Comparison of ENCODE assay signal across 10 cellular contexts in genomic region chr15:66388576-66388975, GRCh38. TPM values are rescaled to one million over a fixed set of nuclear protein-coding genes. Genes with fewer than 3 reads are reported as not detected.
A peak's percentile ranks its signal among the peaks of the same experiment; 100 is the strongest.
DNase-seq lines count a peak whose midpoint lies in the region; ATAC-seq and TF ChIP-seq lines count a peak whose summit lies in the region.
"Had no signal": no experiment of that assay in that cellular context is flagged by ENCODE, and none has a peak within 500 bp of the region (broad histone marks: within the 10 kb centered on the region; RNA-seq: fewer than 3 reads in every experiment).

No MANE protein-coding gene starts in this region.

- peak overlapping the region; percentile 91 for H3K4me3 ChIP-seq in left ventricle myocardium inferior
- peak overlapping the region in 4 of 10 donors; percentile 89 to 98 (median 94) for H3K4me3 ChIP-seq in heart right ventricle
- H3K4me3 ChIP-seq in iPS-18a (ENCODE audit: low read length), result peak overlapping the region; percentile 97

- POLR2A ChIA-PET in activated CD4-positive, alpha-beta memory T cell treated with anti-CD3 and anti-CD28 coated beads, Interleukin-2, amount 10 ng/mL, durations not matched to agents 7 days and 5 days (lab: Charles Lee), result interaction anchor here (1.0 to 7.0 kb wide), 14 partner anchors 12 to 1084 kb away, joined by 3 to 110 read pairs (median 5); partner anchors contain the start of genes DIS3L, RNU5B-1, RPL4 and SNAPC5

- H3K27ac ChIP-seq in left ventricle myocardium inferior (replicated peaks) (no peak overlapping the region), heart right ventricle (no peak overlapping the region), iPS-18a (ENCODE audit: low read length) (no peak overlapping the region)

- peak overlapping the region; percentile 95 for H3K4me3 Mint-ChIP-seq in activated CD4-positive, alpha-beta memory T cell treated with anti-CD3 and anti-CD28 coated beads, Interleukin-2, amount 10 ng/mL, durations not matched to agents 7 days and 5 days
- H3K4me3 Mint-ChIP-seq in type B pancreatic cell, result peak overlapping the region; percentile 91

- H3K27ac Mint-ChIP-seq in activated CD4-positive, alpha-beta memory T cell treated with anti-CD3 and anti-CD28 coated beads, Interleukin-2, amount 10 ng/mL, durations not matched to agents 7 days and 5 days, result peak overlapping the region; percentile 79
- no peak overlapping the region for H3K27ac Mint-ChIP-seq in type B pancreatic cell

- DNase-seq in left ventricle myocardium inferior (no peak), heart right ventricle (no peak), type B pancreatic cell (ENCODE audit: extremely low spot score, unreplicated experiment) (no peak), LoVo (ENCODE audit: low spot score) (no peak)
- DNase-seq in activated CD4-positive, alpha-beta memory T cell treated with anti-CD3 and anti-CD28 coated beads, Interleukin-2, amount 10 ng/mL, durations not matched to agents 7 days and 5 days, result no peak
- no peak for DNase-seq in activated CD8-positive, alpha-beta memory T cell treated with anti-CD3 and anti-CD28 coated beads, Interleukin-2, amount 50 U/mL, for 4 hours
- DNase-seq: activated CD4-positive, CD25-positive, alpha-beta regulatory T cell treated with anti-CD3 and anti-CD28 coated beads, Interleukin-2, amount 50 U/mL, for 72 hours; NCI-H2227 treated with DMSO at 0.1 percent for 48 hours had no signal

- intact Hi-C loops in left ventricle myocardium inferior (cut with micrococcal nuclease) (loop anchor here (5.0 kb wide), 1 partner anchor 109 kb away; the partner anchor contains the start of gene SNAPC5), heart right ventricle (cut with DNase I) (loop anchor here in 2 of 10 donors (5.0 kb wide), 1 partner anchor 109 kb away; the partner anchor contains the start of gene SNAPC5 (in 2 of the 2))

- H3K36me3 ChIP-seq in left ventricle myocardium inferior, result no peaks in the 10 kb centered on the region
- peaks cover 0 to 13% (median 0%) of the 10 kb centered on the region in 9 donors for H3K36me3 ChIP-seq in heart right ventricle
- peaks cover 6% of the 10 kb centered on the region for H3K36me3 ChIP-seq in iPS-18a (ENCODE audit: control insufficient read depth, low read depth, low read length)

- peaks cover 42% of the 10 kb centered on the region for H3K36me3 Mint-ChIP-seq in activated CD4-positive, alpha-beta memory T cell treated with anti-CD3 and anti-CD28 coated beads, Interleukin-2, amount 10 ng/mL, durations not matched to agents 7 days and 5 days (ENCODE audit: low read depth)
- H3K36me3 Mint-ChIP-seq in type B pancreatic cell, result peaks cover 10% of the 10 kb centered on the region

- peaks cover 65% of the 10 kb centered on the region for H3K4me1 Mint-ChIP-seq in activated CD4-positive, alpha-beta memory T cell treated with anti-CD3 and anti-CD28 coated beads, Interleukin-2, amount 10 ng/mL, durations not matched to agents 7 days and 5 days
- peaks cover 15% of the 10 kb centered on the region for H3K4me1 Mint-ChIP-seq in type B pancreatic cell (ENCODE audit: unreplicated experiment)

- no peaks in the 10 kb centered on the region for H3K27me3 Mint-ChIP-seq in activated CD4-positive, alpha-beta memory T cell treated with anti-CD3 and anti-CD28 coated beads, Interleukin-2, amount 10 ng/mL, durations not matched to agents 7 days and 5 days
- no peaks in the 10 kb centered on the region for H3K27me3 Mint-ChIP-seq in type B pancreatic cell

- TF ChIP-seq CTCF in left ventricle myocardium inferior (IDR thresholded peaks at IDR 0.05; ENCODE audit: borderline replicate concordance), result no peak
- TF ChIP-seq CTCF in heart right ventricle (IDR thresholded peaks at IDR 0.05), result no peak
- no peak for TF ChIP-seq CTCF in type B pancreatic cell (conservative IDR thresholded peaks at IDR 0.05)

- WGBS in heart right ventricle, 2 donors, result 81 to 89% methylated on average over 5 of the region's 5 CpGs

- no peaks in the 10 kb centered on the region for H3K9me3 Mint-ChIP-seq in activated CD4-positive, alpha-beta memory T cell treated with anti-CD3 and anti-CD28 coated beads, Interleukin-2, amount 10 ng/mL, durations not matched to agents 7 days and 5 days
- H3K9me3 Mint-ChIP-seq in type B pancreatic cell, result no peaks in the 10 kb centered on the region

- H3K9me3 ChIP-seq in left ventricle myocardium inferior (replicated peaks) (no peaks in the 10 kb centered on the region), heart right ventricle (no peaks in the 10 kb centered on the region), iPS-18a (ENCODE audit: control insufficient read depth, low read depth, low read length) (no peaks in the 10 kb centered on the region)

- H3K4me1 ChIP-seq in left ventricle myocardium inferior (peaks cover 42% of the 10 kb centered on the region), heart right ventricle (peaks cover 4 to 74% (median 46%) of the 10 kb centered on the region in 9 donors), iPS-18a (ENCODE audit: control insufficient read depth, low read depth, low read length) (peaks cover 5% of the 10 kb centered on the region)

- H3K27me3 ChIP-seq in left ventricle myocardium inferior (ENCODE audit: low read depth), result no peaks in the 10 kb centered on the region
- no peaks in the 10 kb centered on the region for H3K27me3 ChIP-seq in heart right ventricle
- H3K27me3 ChIP-seq in iPS-18a (ENCODE audit: control insufficient read depth, insufficient read depth, low read length), result no peaks in the 10 kb centered on the region

- no peak overlapping the region for H3K9ac ChIP-seq in iPS-18a (ENCODE audit: low read length)

- CTCF ChIA-PET in activated CD4-positive, alpha-beta memory T cell treated with anti-CD3 and anti-CD28 coated beads, Interleukin-2, amount 10 ng/mL, durations not matched to agents 7 days and 5 days (lab: Charles Lee), result interaction anchor here (0.8 to 7.7 kb wide), 11 partner anchors 13 to 109 kb away, joined by 3 to 127 read pairs (median 6); partner anchors contain the start of genes SNAPC5 and TIPIN

- no peak for ATAC-seq in heart right ventricle
- ATAC-seq in HG02571 (IDR thresholded peaks at IDR 0.05; ENCODE audit: unreplicated experiment), result no peak

RNA-seq across cellular contexts. Expression of gene MAP2K1, which starts 1.9 kb away (rescaled TPM):
- 44.9 TPM for total RNA-seq in left ventricle myocardium inferior
- total RNA-seq in heart right ventricle, result 10 to 100 TPM; 30.9 to 61.3 (median 44.7) TPM
- 100 to 1,000 TPM in 1 of 2 donors, 1 to 10 TPM in 1; 7.5 to 106 TPM for polyA plus RNA-seq in heart right ventricle
- 10 to 100 TPM; 87.6 to 89.0 TPM for total RNA-seq in activated CD4-positive, alpha-beta memory T cell treated with anti-CD3 and anti-CD28 coated beads, Interleukin-2, amount 10 ng/mL, durations not matched to agents 7 days and 5 days
- 27.5 and 33.8 TPM in 2 replicates for total RNA-seq in type B pancreatic cell (ENCODE audit: low replicate concordance)

RNA-seq across cellular contexts. Expression of gene TIPIN, which starts 32.1 kb away (rescaled TPM):
- total RNA-seq in left ventricle myocardium inferior (2.4 TPM), heart right ventricle (1 to 10 TPM; 2.4 to 5.4 (median 3.4) TPM), type B pancreatic cell (ENCODE audit: low replicate concordance) (8.3 and 14.3 TPM in 2 replicates)
- 1 to 10 TPM; 2.9 to 4.5 TPM for polyA plus RNA-seq in heart right ventricle
- 10 to 100 TPM; 27.2 to 28.9 TPM for total RNA-seq in activated CD4-positive, alpha-beta memory T cell treated with anti-CD3 and anti-CD28 coated beads, Interleukin-2, amount 10 ng/mL, durations not matched to agents 7 days and 5 days
